ENCODE assay signal across 14 cellular contexts in the genomic region with DNA sequence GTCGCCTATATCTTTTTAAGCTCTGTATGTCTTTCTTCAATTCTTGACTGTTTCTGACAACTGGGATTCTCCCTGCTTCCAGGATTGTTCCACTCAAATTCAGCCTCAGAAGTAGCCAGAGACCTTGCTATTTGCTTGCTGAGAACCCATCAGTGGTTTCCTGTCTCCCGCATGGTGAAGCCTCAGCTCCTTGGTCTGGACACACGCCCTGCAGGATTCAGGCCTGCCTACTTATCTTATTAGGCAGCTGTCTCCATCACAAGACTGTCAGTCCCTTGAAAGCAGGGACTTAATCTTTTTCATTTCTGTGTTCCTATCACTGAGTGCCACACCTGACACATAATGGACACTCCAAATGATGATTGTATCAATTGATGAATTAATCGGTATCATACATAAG.
"Had no signal": no experiment of that assay in that cellular context is flagged by ENCODE, and none has a peak within 500 bp of the region (broad histone marks: within the 10 kb centered on the region; RNA-seq: fewer than 3 reads in every experiment).

No MANE protein-coding gene starts in this region.

- H3K4me1 Mint-ChIP-seq: central memory CD8-positive, alpha-beta T cell; natural killer cell; stimulated activated naive CD8-positive, alpha-beta T cell treated with anti-CD3 and anti-CD28 coated beads, Interleukin-15, amount 100 ng/mL, for 72 hours had no signal

- H3K4me3 Mint-ChIP-seq: activated CD8-positive, alpha-beta T cell treated with anti-CD3 and anti-CD28 coated beads for 36 hours; central memory CD8-positive, alpha-beta T cell; natural killer cell; stimulated activated naive CD8-positive, alpha-beta T cell treated with anti-CD3 and anti-CD28 coated beads, Interleukin-15, amount 100 ng/mL, for 72 hours had no signal

- H3K9me3 Mint-ChIP-seq: activated CD8-positive, alpha-beta T cell treated with anti-CD3 and anti-CD28 coated beads for 36 hours; central memory CD8-positive, alpha-beta T cell; natural killer cell; stimulated activated naive CD8-positive, alpha-beta T cell treated with anti-CD3 and anti-CD28 coated beads, Interleukin-15, amount 100 ng/mL, for 72 hours had no signal

- H3K27ac Mint-ChIP-seq: activated CD8-positive, alpha-beta T cell treated with anti-CD3 and anti-CD28 coated beads for 36 hours; natural killer cell; stimulated activated naive CD8-positive, alpha-beta T cell treated with anti-CD3 and anti-CD28 coated beads, Interleukin-15, amount 100 ng/mL, for 72 hours had no signal

- H3K9me3 ChIP-seq: lower lobe of right lung, testis, uterus had no signal

- H3K27me3 ChIP-seq: testis, uterus had no signal

- H3K36me3 ChIP-seq: lower lobe of right lung, uterus had no signal

- H3K4me3 ChIP-seq: lower lobe of right lung, testis, uterus had no signal

- H3K27me3 Mint-ChIP-seq: activated CD8-positive, alpha-beta T cell treated with anti-CD3 and anti-CD28 coated beads for 36 hours; central memory CD8-positive, alpha-beta T cell; stimulated activated naive CD8-positive, alpha-beta T cell treated with anti-CD3 and anti-CD28 coated beads, Interleukin-15, amount 100 ng/mL, for 72 hours had no signal

- ATAC-seq: activated CD8-positive, alpha-beta T cell treated with anti-CD3 and anti-CD28 coated beads for 36 hours; lower lobe of right lung; natural killer cell; stimulated activated naive CD8-positive, alpha-beta T cell treated with anti-CD3 and anti-CD28 coated beads, Interleukin-15, amount 100 ng/mL, for 72 hours had no signal

- H3K36me3 Mint-ChIP-seq: natural killer cell had no signal

- DNase-seq: activated CD8-positive, alpha-beta memory T cell treated with anti-CD3 and anti-CD28 coated beads, Interleukin-2, amount 50 U/mL, for 4 hours; activated CD8-positive, alpha-beta T cell treated with anti-CD3 and anti-CD28 coated beads for 36 hours; activated naive CD4-positive, alpha-beta T cell treated with Interleukin-2 at 50 U/mL for 16 hours; cortex of kidney; effector CD8-positive, alpha-beta T cell; hippocampal formation; lower lobe of right lung; natural killer cell; stimulated activated CD4-positive, alpha-beta T cell treated with anti-CD3 and anti-CD28 coated beads, Interleukin-4, amount 100 ng/mL, for 24 hours; stimulated activated naive CD8-positive, alpha-beta T cell treated with anti-CD3 and anti-CD28 coated beads, Interleukin-15, amount 100 ng/mL, for 72 hours; T-helper 9 cell; uterus had no signal

- H3K4me1 ChIP-seq: lower lobe of right lung, uterus had no signal

- H3K27ac ChIP-seq: lower lobe of right lung, testis, uterus had no signal
